In the genomic region with DNA sequence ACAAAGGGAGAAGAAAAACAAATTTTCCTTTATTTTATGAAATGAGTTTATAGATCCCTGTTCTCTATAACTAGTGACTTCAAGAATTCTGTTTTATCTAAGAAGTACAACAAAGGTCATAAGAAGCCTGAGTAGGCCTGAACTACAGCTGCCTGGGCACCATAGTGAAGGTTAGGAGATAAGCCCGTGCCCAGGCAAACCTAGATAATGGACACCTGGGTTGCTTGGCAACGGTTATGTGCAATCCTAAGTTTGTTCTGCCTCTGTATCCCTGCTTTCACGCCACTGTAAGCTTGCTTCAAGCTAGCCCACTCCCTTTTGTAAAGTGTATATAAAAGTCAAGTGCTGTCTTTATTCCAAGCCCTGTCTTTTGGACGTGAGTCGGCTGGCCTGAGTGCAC, we compare ENCODE assay signal across 26 cellular contexts. TPM values are rescaled to one million over a fixed set of nuclear protein-coding genes. Genes with fewer than 3 reads are reported as not detected.
"Had no signal": no experiment of that assay in that cellular context is flagged by ENCODE, and none has a peak within 500 bp of the region (broad histone marks: within the 10 kb centered on the region; RNA-seq: fewer than 3 reads in every experiment).

No MANE protein-coding gene starts in this region.

- H3K4me3 Mint-ChIP-seq: IgD-negative memory B cell had no signal

- H3K27ac ChIP-seq: HL-60, RWPE1 had no signal

- H3K27ac Mint-ChIP-seq: IgD-negative memory B cell had no signal

- DNase-seq: KBM-7; MV-4-11; NCI-H1048; NCI-H1105; NCI-H1436 treated with DMSO at 0.1 percent for 48 hours; NCI-H1694; NCI-H187 treated with DMSO at 0.1 percent for 48 hours; NCI-H2029 treated with DMSO at 0.1 percent for 48 hours; NCI-H2171; NCI-H226; NCI-H446; NCI-H510A; NCI-H524 treated with DMSO at 0.1 percent for 48 hours; NCI-H82; NK-92 treated with Interleukin-12 subunit alpha and Interleukin-12 subunit beta, amount 100 ng/mL, for 24 hours; PC-3; SHP77; SK-N-SH; SW 1271 had no signal

- H3K9me3 Mint-ChIP-seq: IgD-negative memory B cell had no signal

- H3K4me1 Mint-ChIP-seq: IgD-negative memory B cell had no signal

- H3K9me3 ChIP-seq: SK-N-SH had no signal

- FAIRE-seq: HTR-8/SVneo had no signal

- H3K36me3 Mint-ChIP-seq: IgD-negative memory B cell had no signal

- ATAC-seq: Panc1, PC-3 had no signal

RNA-seq across cellular contexts. Expression of a gene that starts 23.2 kb away (rescaled TPM):
- total RNA-seq: MCF 10A, OCI-LY7, PC-3 had no signal
- polyA plus RNA-seq: IgD-negative memory B cell, SK-N-SH had no signal
